In the genomic region with DNA sequence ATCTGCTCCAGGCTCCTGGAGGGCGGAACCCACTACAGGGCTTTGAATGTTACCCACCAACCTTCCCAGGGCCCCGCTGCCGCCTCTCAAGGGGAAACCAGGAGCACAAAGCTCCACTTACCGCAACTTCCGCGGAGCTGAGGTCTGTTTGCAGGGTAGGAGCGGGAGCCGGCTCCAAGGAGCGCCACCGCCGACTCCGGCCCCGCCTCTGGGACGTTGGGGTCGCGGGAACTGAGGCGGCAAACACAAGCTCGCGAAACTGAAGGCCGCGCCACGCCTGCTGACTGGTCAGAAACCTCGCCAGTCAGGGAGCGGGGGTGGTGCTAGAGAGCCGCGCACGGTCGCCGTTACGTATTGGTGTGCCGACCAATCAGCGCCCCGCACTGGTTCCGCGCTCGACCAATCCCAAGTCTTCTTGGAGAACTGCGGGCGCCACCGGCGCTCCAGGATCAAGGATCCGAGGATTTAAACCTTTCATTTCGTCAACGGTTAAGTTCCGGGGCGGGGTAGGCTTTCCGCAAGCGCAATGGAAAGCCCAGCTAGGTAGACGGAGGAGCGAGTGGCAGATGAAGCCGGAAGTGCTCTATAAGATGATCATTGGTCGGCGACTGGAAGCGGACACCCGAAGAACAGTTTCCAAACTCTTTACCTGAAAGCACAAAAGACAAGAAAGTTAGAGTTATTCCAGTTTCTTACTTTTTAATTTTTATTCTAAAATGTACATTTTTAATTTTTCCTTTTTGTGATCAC, we compare ENCODE assay signal across 8 cellular contexts. TPM values are rescaled to one million over a fixed set of nuclear protein-coding genes. Genes with fewer than 3 reads are reported as not detected.
DNase-seq lines count a peak whose midpoint lies in the region; ATAC-seq, FAIRE-seq and TF ChIP-seq lines count a peak whose summit lies in the region.

TSS of gene STIL (minus strand) at position 233 of the 750 bp plus-strand sequence. CDS start 3,828 bp downstream, outside the sequence.

- TF ChIP-seq POLR2A in H1 (IDR thresholded peaks at IDR 0.05; ENCODE audit: control extremely low read depth in 1 of 2, low read depth in 2 of 2, low read length in 2 of 2), result peak; percentile 52 to 93

- H3K4me2 ChIP-seq in H1 (ENCODE audit: insufficient read depth in 1 of 2, low read depth in 2 of 2, low read length in 2 of 2), result peak within 1 kb of the TSS; percentile 68 to 74

- peak within 1 kb of the TSS; percentile 74 for H2AFZ ChIP-seq in H1 (ENCODE audit: low read length)

- no peaks in the 10 kb centered on the region for H3K27me3 ChIP-seq in H1 (replicated peaks in 1 of 4; ENCODE audit: control insufficient read depth in 3 of 4, extremely low read depth in 1 of 4, insufficient read depth in 3 of 4, low read length in 3 of 4)

- H3K36me3 Mint-ChIP-seq in memory B cell, result no peaks in the 10 kb centered on the region

- peaks cover 0 to 44% of the 10 kb centered on the region in 2 experiments; a peak in 2 of 4 replicates for H3K79me2 ChIP-seq in H1 (ENCODE audit: control insufficient read depth in 1 of 2, insufficient read depth in 2 of 2, low read length in 2 of 2)

- H3K36me3 ChIP-seq in H1 (ENCODE audit: control insufficient read depth in 2 of 4, insufficient read depth in 4 of 4, low read length in 3 of 4), result peaks cover 0 to 23% (median 2%) of the 10 kb centered on the region in 4 experiments; a peak in 3 of 8 replicates

- peak; percentile 98 for ATAC-seq in GM21360 (IDR thresholded peaks at IDR 0.05; ENCODE audit: unreplicated experiment)
- ATAC-seq in memory B cell (ENCODE audit: low read depth), result peak; percentile 96

- H3K23me2 ChIP-seq in H1 (ENCODE audit: low read depth, low read length), result 0 out of 2 replicates have a peak, but pooled peaks cover 2% of the 10 kb centered on the region

- CTCF ChIA-PET in H1 (lab: Charles Lee; ENCODE audit: partially characterized antibody), result interaction anchor here (0.6 to 1.5 kb wide), 5 partner anchors 18 to 141 kb away, joined by 3 to 5 read pairs (median 3); partner anchors contain the start of gene FOXE3

- H3K23ac ChIP-seq in H1 (ENCODE audit: insufficient read length), result no peak within 1 kb of the TSS

- H4K20me1 ChIP-seq in H1 (replicated peaks in 1 of 2; ENCODE audit: control insufficient read depth in 1 of 2, insufficient read depth in 2 of 2, low read length in 2 of 2), result no peaks in the 10 kb centered on the region

- no peak within 1 kb of the TSS for H3K14ac ChIP-seq in H1 (ENCODE audit: insufficient read length)

- no peak within 1 kb of the TSS for H3K18ac ChIP-seq in H1 (ENCODE audit: extremely low read depth, low read length)

- no peak within 1 kb of the TSS for H3K4ac ChIP-seq in H1 (replicated peaks; ENCODE audit: insufficient read length, low read depth, low read length)

- H3K27ac ChIP-seq in H1 (ENCODE audit: low read depth, low read length), result peak within 1 kb of the TSS; percentile 67

- peak; percentile 100 for DNase-seq in COLO668 (lab: John Stamatoyannopoulos, UW; ENCODE audit: unreplicated experiment)
- DNase-seq in HT1080 (ENCODE audit: low read depth), result peak; percentile 99
- DNase-seq in NOMO-1 treated with DMSO at 0.1 percent for 48 hours (lab: John Stamatoyannopoulos, UW; ENCODE audit: unreplicated experiment), result peak; percentile 100
- peak; percentile 92 for DNase-seq in activated CD8-positive, alpha-beta memory T cell treated with anti-CD3 and anti-CD28 coated beads for 4 hours (ENCODE audit: low read depth in 2 of 2)
- DNase-seq in H1 (ENCODE audit: low read depth in 1 of 2, low spot score in 2 of 2), result peak; percentile 97 to 99
- DNase-seq in memory B cell (ENCODE audit: low spot score in 2 of 2), result peak; percentile 83 to 91
- peak; percentile 94 for DNase-seq in stimulated activated CD8-positive, alpha-beta memory T cell treated with anti-CD3 and anti-CD28 coated beads, Interleukin-12 subunit alpha, Interleukin-12 subunit beta, amount 100 ng/mL, for 24 hours (ENCODE audit: extremely low read depth)

- H4K91ac ChIP-seq in H1 (replicated peaks; ENCODE audit: insufficient read length, low read length), result peak within 1 kb of the TSS; percentile 74

- no peaks in the 10 kb centered on the region for H3K27me3 Mint-ChIP-seq in memory B cell

- peak within 1 kb of the TSS; percentile 91 for H3K4me3 Mint-ChIP-seq in memory B cell

- H3K4me1 ChIP-seq in H1 (replicated peaks in 1 of 4; ENCODE audit: control insufficient read depth in 3 of 4, insufficient read depth in 4 of 4, low read length in 3 of 4), result no peaks in the 10 kb centered on the region; a peak in 1 of 7 replicates

- 2% methylated on average over 54 of the region's 54 CpGs; no CpG with 5 or more reads in 1 of the 2 experiments for WGBS in H1 (ENCODE audit: extremely low coverage in 1 of 2, insufficient coverage in 1 of 2, insufficient read length in 1 of 2, insufficient replicate concordance in 2 of 2, low coverage in 1 of 2, low lambda C conversion rate in 2 of 2, missing lambda C conversion rate in 1 of 2), 2 experiments

- H2BK120ac ChIP-seq in H1 (replicated peaks; ENCODE audit: low read depth, low read length), result no peak within 1 kb of the TSS

- POLR2A ChIA-PET in H1 (lab: Charles Lee; ENCODE audit: partially characterized antibody), result interaction anchor here (1.0 to 1.9 kb wide), 10 partner anchors 9 to 135 kb away, joined by 3 to 18 read pairs (median 3); partner anchors contain the start of gene CMPK1

- peak within 1 kb of the TSS; percentile 94 for H3K27ac Mint-ChIP-seq in memory B cell

- TF ChIP-seq RAD21 in H1 (IDR thresholded peaks at IDR 0.05 in 1 of 2, conservative IDR thresholded peaks at IDR 0.05 in 1 of 2; ENCODE audit: low read depth in 2 of 2, low read length in 2 of 2), result no peak

- H2BK20ac ChIP-seq in H1 (ENCODE audit: low read length), result no peak within 1 kb of the TSS

- H2BK5ac ChIP-seq in H1 (ENCODE audit: low read depth, low read length), result peak within 1 kb of the TSS; percentile 60

- no peak within 1 kb of the TSS for H4K8ac ChIP-seq in H1 (ENCODE audit: extremely low read depth, insufficient read depth, low read length)

- H3K9me3 ChIP-seq in H1 (ENCODE audit: insufficient read depth in 2 of 2, low read depth in 1 of 2, low read length in 1 of 2), result no peaks in the 10 kb centered on the region

- TF ChIP-seq CTCF in H1 (IDR thresholded peaks at IDR 0.05; ENCODE audit: control extremely low read depth in 1 of 3, insufficient read depth in 1 of 3, low read depth in 1 of 3, low read length in 3 of 3), result no peak

- no peaks in the 10 kb centered on the region; the same call in 1 of the 2 replicates for H3K79me1 ChIP-seq in H1 (ENCODE audit: low read depth, low read length)

- no peak within 1 kb of the TSS for H2AK5ac ChIP-seq in H1 (ENCODE audit: low read depth, low read length)

- no peak for TF ChIP-seq EP300 in H1 (IDR thresholded peaks at IDR 0.05; ENCODE audit: borderline replicate concordance in 1 of 2, low read depth in 2 of 2, low read length in 2 of 2)

- H3K4me1 Mint-ChIP-seq in memory B cell, result peaks cover 11% of the 10 kb centered on the region

- H2BK12ac ChIP-seq in H1 (ENCODE audit: low read depth, low read length), result no peak within 1 kb of the TSS

- FAIRE-seq in H1 (lab: Jason Lieb, UNC), result peak; percentile 75

- H3K9me3 Mint-ChIP-seq in memory B cell, result no peaks in the 10 kb centered on the region

- H3K9ac ChIP-seq in H1 (replicated peaks in 1 of 4; ENCODE audit: extremely low read depth in 1 of 4, low read depth in 3 of 4, low read length in 3 of 4), result peak within 1 kb of the TSS; percentile 73 to 87 (median 82)

- H2BK15ac ChIP-seq in H1 (ENCODE audit: low read length), result no peak within 1 kb of the TSS

- peak within 1 kb of the TSS; percentile 80 for H4K5ac ChIP-seq in H1 (ENCODE audit: insufficient read length, low read depth, low read length)

- peak within 1 kb of the TSS; percentile 71 for H3K56ac ChIP-seq in H1 (replicated peaks; ENCODE audit: insufficient read length, low read depth, low read length)

- peak within 1 kb of the TSS; percentile 83 to 99 (median 93) for H3K4me3 ChIP-seq in H1 (ENCODE audit: extremely low read depth in 1 of 4, insufficient read depth in 2 of 4, low read depth in 3 of 4, low read length in 4 of 4)

TF ChIP-seq in H1, 55 proteins besides CTCF, POLR2A, EP300 and RAD21 (continues in another document):
- TF ChIP-seq SIRT6 (IDR thresholded peaks at IDR 0.05; ENCODE audit: low read length) (no peak), ATF2 (IDR thresholded peaks at IDR 0.05; ENCODE audit: low read length) (no peak), RFX5 (IDR thresholded peaks at IDR 0.05; ENCODE audit: borderline replicate concordance, low read depth, low read length) (no peak), RNF2 (IDR thresholded peaks at IDR 0.05; ENCODE audit: borderline replicate concordance, low read depth, low read length, missing control alignments, poor library complexity, severe bottlenecking) (no peak)
- TF ChIP-seq, protein P1, sequence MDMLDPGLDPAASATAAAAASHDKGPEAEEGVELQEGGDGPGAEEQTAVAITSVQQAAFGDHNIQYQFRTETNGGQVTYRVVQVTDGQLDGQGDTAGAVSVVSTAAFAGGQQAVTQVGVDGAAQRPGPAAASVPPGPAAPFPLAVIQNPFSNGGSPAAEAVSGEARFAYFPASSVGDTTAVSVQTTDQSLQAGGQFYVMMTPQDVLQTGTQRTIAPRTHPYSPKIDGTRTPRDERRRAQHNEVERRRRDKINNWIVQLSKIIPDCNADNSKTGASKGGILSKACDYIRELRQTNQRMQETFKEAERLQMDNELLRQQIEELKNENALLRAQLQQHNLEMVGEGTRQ (IDR thresholded peaks at IDR 0.05; ENCODE audit: low read length), result no peak

RNA-seq across cellular contexts. Expression of gene STIL, which starts in this region (rescaled TPM):
- total RNA-seq in HT1080 (2014; rRNA removed; shearing (Covaris generic)), result 23.8 and 30.6 TPM in 2 replicates
- 15.3 and 16.9 TPM in 2 replicates for polyA plus RNA-seq in HT1080 (2015; cell fraction: cytosol; rRNA removed)
- polyA plus RNA-seq in HT1080 (2015; cell fraction: nucleus; rRNA removed), result 35.2 and 35.6 TPM in 2 replicates
- total RNA-seq in H1 (2021; fragmentation: NEBNext Ultra II Directional; extraction: Animal tissue kit (Norgen Biotek cat#: 25700)), result 25.1 and 26.5 TPM in 2 replicates
- polyA plus RNA-seq in H1 (2011; rRNA removed), result 7.7 and 13.6 TPM in 2 replicates
- 13.0 TPM for polyA plus RNA-seq in H1 (2011; cell fraction: cytosol; rRNA removed)
- polyA plus RNA-seq in H1 (2011; cell fraction: nucleus; rRNA removed), result 8.4 TPM
- 10.7 to 17.6 TPM (median 13.1 TPM) in 4 replicates for polyA plus RNA-seq in H1 (2012, experiment 1 of 2)
- polyA plus RNA-seq in H1 (2012, experiment 2 of 2), result 0.66 TPM
- polyA plus RNA-seq in H1 (2013, experiment 1 of 2), result 15.3 TPM
- polyA plus RNA-seq in H1 (2013, experiment 2 of 2), result 14.7 TPM
- polyA minus RNA-seq in H1 (2011; rRNA and poly(A)+ RNA removed), result 68.2 and 78.2 TPM in 2 replicates
- 19.2 TPM for polyA minus RNA-seq in H1 (2011; cell fraction: cytosol; rRNA and poly(A)+ RNA removed)
- 39.3 TPM for polyA minus RNA-seq in H1 (2011; cell fraction: nucleus; rRNA and poly(A)+ RNA removed)

Comparison
In these comparisons a context has a peak if more than half of its experiments do, and no peak if none do; other contexts are left out.
1. Peak in every context shown above with its lines: DNase-seq, ATAC-seq, H3K4me3 ChIP-seq and H3K27ac ChIP-seq.